Comparison of ENCODE assay signal across 30 cellular contexts in the genomic region with DNA sequence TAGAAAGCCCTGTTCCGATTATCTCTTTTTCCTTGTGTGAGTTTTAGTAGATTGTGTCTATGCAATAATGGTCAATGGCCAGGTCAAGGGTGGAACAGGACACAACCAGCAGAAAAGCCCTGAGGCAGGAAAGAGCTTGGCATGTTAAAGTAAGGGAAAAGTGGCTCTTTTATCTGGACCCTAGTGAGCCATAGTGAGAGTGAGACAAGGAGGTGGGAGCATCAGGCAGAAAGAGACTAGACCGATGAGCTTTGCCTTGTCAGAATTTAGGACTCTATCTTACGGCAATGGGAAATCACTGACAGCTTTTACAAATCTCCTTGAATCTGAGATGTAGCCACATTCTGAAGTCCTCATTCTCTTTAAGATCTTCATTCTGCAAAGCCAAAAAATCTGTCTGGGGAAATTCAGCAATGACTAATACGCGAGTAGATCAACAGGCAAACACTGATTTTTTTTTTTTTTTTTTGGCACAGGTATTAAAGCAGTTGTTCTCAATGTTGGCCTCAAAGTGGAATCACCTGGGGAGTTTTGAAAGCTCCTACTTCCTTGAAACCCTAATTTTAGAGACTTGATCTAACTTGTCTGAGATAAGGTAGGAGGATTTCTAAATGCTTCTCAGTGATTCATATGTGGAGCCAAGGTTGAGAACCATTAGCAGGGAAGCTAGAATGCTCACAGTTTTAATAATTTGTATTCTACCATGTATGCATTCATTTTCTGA. TPM values are rescaled to one million over a fixed set of nuclear protein-coding genes. Genes with fewer than 3 reads are reported as not detected.
DNase-seq lines count a peak whose midpoint lies in the region; ATAC-seq and TF ChIP-seq lines count a peak whose summit lies in the region.
"Had no signal": no experiment of that assay in that cellular context is flagged by ENCODE, and none has a peak within 500 bp of the region (broad histone marks: within the 10 kb centered on the region; RNA-seq: fewer than 3 reads in every experiment).

No MANE protein-coding gene starts in this region.

- H3K4me1 Mint-ChIP-seq in glutamatergic neuron (ENCODE audit: low read depth, unreplicated experiment): no peaks in the 10 kb centered on the region
- H3K4me1 Mint-ChIP-seq: brain; CD14-positive monocyte; naive B cell; stimulated activated effector memory CD8-positive, alpha-beta T cell treated with anti-CD3 and anti-CD28 coated beads, Interleukin-12 subunit alpha, Interleukin-12 subunit beta, amount 100 ng/mL, for 72 hours had no signal

- POLR2A ChIA-PET in PC-3 (lab: Charles Lee; ENCODE audit: unreplicated experiment): interaction anchor here (0.6 kb wide), 1 partner anchor 93 kb away, joined by 7 read pairs; no protein-coding TSS in a partner anchor

- H3K9ac ChIP-seq in PC-3 (ENCODE audit: low read length): no peak overlapping the region

- intact Hi-C loops in PC-3 (cut with micrococcal nuclease): no loop called here

- H3K36me3 ChIP-seq in PC-3 (ENCODE audit: low read depth, low read length): no peaks in the 10 kb centered on the region
- no peaks in the 10 kb centered on the region for H3K36me3 ChIP-seq in lung (ENCODE audit: control insufficient read depth in 2 of 2, insufficient read depth in 2 of 2, low read length in 2 of 2)
- H3K36me3 ChIP-seq: MG63, upper lobe of left lung had no signal

- peaks cover 14% of the 10 kb centered on the region; the same call in 1 of the 2 replicates for H3K4me1 ChIP-seq in PC-3 (ENCODE audit: insufficient read depth, low read length)
- no peaks in the 10 kb centered on the region for H3K4me1 ChIP-seq in lung (ENCODE audit: control insufficient read depth in 2 of 2, insufficient read depth in 2 of 2, low read length in 2 of 2)
- H3K4me1 ChIP-seq: upper lobe of left lung had no signal

- peak; percentile 13 for DNase-seq in ELR (ENCODE audit: low read depth)
- peak; percentile 63 for DNase-seq in PC-3
- peak; percentile 87 for DNase-seq in epithelial cell of prostate (ENCODE audit: low read depth, low spot score)
- no peak for DNase-seq in lung (ENCODE audit: low spot score)
- no peak for DNase-seq in NCI-H510A treated with DMSO at 0.1 percent for 48 hours (lab: John Stamatoyannopoulos, UW)
- DNase-seq in glutamatergic neuron: no peak
- DNase-seq in GM19238 (ENCODE audit: insufficient read length, low spot score): no peak
- DNase-seq in COR-L47 (lab: John Stamatoyannopoulos, UW): no peak
- DNase-seq: activated CD4-positive, alpha-beta memory T cell treated with anti-CD3 and anti-CD28 coated beads for 36 hours; activated naive CD4-positive, alpha-beta T cell; activated T-cell treated with anti-CD3 and anti-CD28 coated beads, Interleukin-2, amount 50 U/mL, for 72 hours; DMS79 treated with DMSO at 0.1 percent for 48 hours; dorsolateral prefrontal cortex; GF-D8; MG63; midbrain; naive B cell; NCI-H1417; NCI-H2029 treated with DMSO at 0.1 percent for 48 hours; NCI-H526; NK-92 treated with Interleukin-12 subunit alpha and Interleukin-12 subunit beta, amount 100 ng/mL, for 24 hours; Right ventricle myocardium superior; stimulated activated CD4-positive, alpha-beta T cell treated with anti-CD3 and anti-CD28 coated beads, Interleukin-15, amount 100 ng/mL, for 24 hours; T-helper 2 cell; upper lobe of left lung had no signal

- H3K27ac ChIP-seq in PC-3 (ENCODE audit: low read length) (0 out of 2 replicates have a peak overlapping the region, but pooled peaks have one; percentile 11), epithelial cell of prostate (peak overlapping the region; percentile 50), lung (ENCODE audit: low read depth in 1 of 2, low read length in 1 of 2) (no peak overlapping the region)
- H3K27ac ChIP-seq: dorsolateral prefrontal cortex, upper lobe of left lung had no signal

- H3K27me3 ChIP-seq in PC-3 (ENCODE audit: low read length) (no peaks in the 10 kb centered on the region), lung (ENCODE audit: control insufficient read depth, insufficient read depth) (no peaks in the 10 kb centered on the region)
- H3K27me3 ChIP-seq: dorsolateral prefrontal cortex, MG63, upper lobe of left lung had no signal

- no peaks in the 10 kb centered on the region for H4K20me1 ChIP-seq in PC-3 (ENCODE audit: low read length)

- H3K9me3 Mint-ChIP-seq in glutamatergic neuron (ENCODE audit: unreplicated experiment): no peaks in the 10 kb centered on the region

- CTCF ChIA-PET in PC-3 (lab: Charles Lee): interaction anchor here (0.7 kb wide), 1 partner anchor 278 kb away, joined by 7 read pairs; no protein-coding TSS in a partner anchor

- ATAC-seq in PC-3: peak; percentile 45
- peak; percentile 41 for ATAC-seq in lung (ENCODE audit: insufficient read depth, low FRiP score)
- ATAC-seq: activated T-cell treated with anti-CD3 and anti-CD28 coated beads, Interleukin-2, amount 50 U/mL, for 72 hours; K562; stimulated activated effector memory CD8-positive, alpha-beta T cell treated with anti-CD3 and anti-CD28 coated beads, Interleukin-12 subunit alpha, Interleukin-12 subunit beta, amount 100 ng/mL, for 72 hours had no signal

- H3K9me2 ChIP-seq in PC-3 (replicated peaks; ENCODE audit: low read length): no peaks in the 10 kb centered on the region

- 84 to 94% methylated on average over 5 of the region's 5 CpGs for WGBS in lung, 2 donors

- no peak overlapping the region for H2AFZ ChIP-seq in PC-3 (ENCODE audit: low read length)

- BruUV-seq in PC-3 (replicated peaks; lab: Mats Ljungman, UMichigan): no TSS peak

- no peaks in the 10 kb centered on the region for H3K9me3 ChIP-seq in PC-3 (ENCODE audit: low read length)
- no peaks in the 10 kb centered on the region for H3K9me3 ChIP-seq in lung (ENCODE audit: control insufficient read depth in 2 of 2, insufficient read depth in 1 of 2, low read length in 1 of 2)
- H3K9me3 ChIP-seq: MG63, upper lobe of left lung had no signal

- H3K4me2 ChIP-seq in PC-3 (ENCODE audit: low read length): no peak overlapping the region

- no peaks in the 10 kb centered on the region for H3K36me3 Mint-ChIP-seq in glutamatergic neuron (ENCODE audit: unreplicated experiment)
- H3K36me3 Mint-ChIP-seq: activated CD4-positive, alpha-beta memory T cell treated with anti-CD3 and anti-CD28 coated beads for 36 hours; brain; CD14-positive monocyte; naive B cell; stimulated activated effector memory CD8-positive, alpha-beta T cell treated with anti-CD3 and anti-CD28 coated beads, Interleukin-12 subunit alpha, Interleukin-12 subunit beta, amount 100 ng/mL, for 72 hours had no signal

- no peak overlapping the region for H3K27ac Mint-ChIP-seq in glutamatergic neuron (ENCODE audit: unreplicated experiment)
- H3K27ac Mint-ChIP-seq: activated CD4-positive, alpha-beta memory T cell treated with anti-CD3 and anti-CD28 coated beads for 36 hours; activated T-cell treated with anti-CD3 and anti-CD28 coated beads, Interleukin-2, amount 50 U/mL, for 72 hours; brain; CD14-positive monocyte; stimulated activated effector memory CD8-positive, alpha-beta T cell treated with anti-CD3 and anti-CD28 coated beads, Interleukin-12 subunit alpha, Interleukin-12 subunit beta, amount 100 ng/mL, for 72 hours had no signal

- TF ChIP-seq CTCF in PC-3 (conservative IDR thresholded peaks at IDR 0.05; ENCODE audit: low read depth, low read length) (no peak), lung (IDR thresholded peaks at IDR 0.05; ENCODE audit: control extremely low read depth, extremely low read depth) (no peak), glutamatergic neuron (IDR thresholded peaks at IDR 0.05; ENCODE audit: partially characterized antibody, unreplicated experiment) (no peak)

- H3K4me3 Mint-ChIP-seq in glutamatergic neuron (ENCODE audit: unreplicated experiment): no peak overlapping the region
- H3K4me3 Mint-ChIP-seq: activated CD4-positive, alpha-beta memory T cell treated with anti-CD3 and anti-CD28 coated beads for 36 hours; activated T-cell treated with anti-CD3 and anti-CD28 coated beads, Interleukin-2, amount 50 U/mL, for 72 hours; brain; CD14-positive monocyte; naive B cell; stimulated activated effector memory CD8-positive, alpha-beta T cell treated with anti-CD3 and anti-CD28 coated beads, Interleukin-12 subunit alpha, Interleukin-12 subunit beta, amount 100 ng/mL, for 72 hours had no signal

- no peaks in the 10 kb centered on the region for H3K79me2 ChIP-seq in PC-3 (ENCODE audit: low read length)

- H3F3A ChIP-seq in PC-3 (ENCODE audit: low read length, unreplicated experiment): no peaks in the 10 kb centered on the region

- no peaks in the 10 kb centered on the region for H3K27me3 Mint-ChIP-seq in glutamatergic neuron (ENCODE audit: unreplicated experiment)
- H3K27me3 Mint-ChIP-seq: activated CD4-positive, alpha-beta memory T cell treated with anti-CD3 and anti-CD28 coated beads for 36 hours; naive B cell; progenitor cell of endocrine pancreas had no signal

- H3K4me3 ChIP-seq in PC-3 (ENCODE audit: low read length) (no peak overlapping the region), lung (no peak overlapping the region)
- H3K4me3 ChIP-seq: dorsolateral prefrontal cortex, K562, MG63, upper lobe of left lung had no signal

RNA-seq across cellular contexts. Expression of a gene that starts 33.9 kb away (rescaled TPM):
- 14.3 and 17.5 TPM in 2 replicates for total RNA-seq in PC-3 (2014; rRNA removed)
- total RNA-seq in lung: 10 to 100 TPM; 13.1 to 25.2 TPM
- 10 to 100 TPM in 1 of 2 donors, 1 to 10 TPM in 1; 8.9 to 13.8 TPM for polyA plus RNA-seq in lung
- 13.7 TPM for total RNA-seq in glutamatergic neuron (ENCODE audit: unreplicated experiment)

RNA-seq across cellular contexts. Expression of a gene that starts 34.9 kb away (rescaled TPM):
- total RNA-seq in PC-3 (2014; rRNA removed) (27.3 and 28.9 TPM in 2 replicates), lung (10 to 100 TPM; 58.4 to 58.5 TPM), glutamatergic neuron (ENCODE audit: unreplicated experiment) (66.1 TPM)
- polyA plus RNA-seq in lung: 10 to 100 TPM; 11.8 to 43.1 TPM

RNA-seq across cellular contexts. Expression of a gene that starts 55.7 kb away (rescaled TPM):
- total RNA-seq in PC-3 (2014; rRNA removed) (1.2 and 2.4 TPM in 2 replicates), lung (10 to 100 TPM in 1 of 2 donors, 1 to 10 TPM in 1; 3.3 to 10.5 TPM), glutamatergic neuron (ENCODE audit: unreplicated experiment) (7.9 TPM)
- 1 to 10 TPM; 2.7 to 5.0 TPM for polyA plus RNA-seq in lung

RNA-seq across cellular contexts. Expression of a gene that starts 56.2 kb away (rescaled TPM):
- total RNA-seq in PC-3 (2014; rRNA removed) (13.7 and 18.5 TPM in 2 replicates), lung (100 to 1,000 TPM in 1 of 2 donors, 10 to 100 TPM in 1; 38.3 to 107 TPM), glutamatergic neuron (ENCODE audit: unreplicated experiment) (66.7 TPM)
- polyA plus RNA-seq in lung: 10 to 100 TPM; 15.5 to 20.9 TPM

Comparison
In these comparisons a context has a peak if more than half of its experiments do, and no peak if none do; other contexts are left out.
1. DNase-seq: peak in ELR (single experiment), PC-3 (single experiment) and epithelial cell of prostate (single experiment); none in lung (single experiment), NCI-H510A treated with DMSO at 0.1 percent for 48 hours (single experiment), glutamatergic neuron (single experiment), GM19238 (single experiment) and COR-L47 (single experiment).
2. H3K27ac ChIP-seq: peak in PC-3 (single experiment) and epithelial cell of prostate (single experiment); none in lung (0 of 2).